In the genomic region with DNA sequence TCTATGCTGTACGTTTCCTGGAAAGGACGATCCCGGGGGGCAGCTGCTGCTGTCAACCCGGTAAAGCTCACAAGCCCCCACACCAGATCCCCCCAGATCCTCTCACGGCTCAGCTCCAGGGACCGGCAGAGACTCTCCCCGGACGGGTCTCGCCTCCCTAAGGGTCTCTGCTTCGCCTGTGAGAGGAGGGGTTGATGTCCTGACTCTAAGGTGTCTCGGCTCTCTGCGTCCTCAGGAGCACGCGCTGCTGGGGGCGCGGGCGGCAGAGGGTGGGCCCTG, we compare ENCODE assay signal across 9 cellular contexts. TPM values are rescaled to one million over a fixed set of nuclear protein-coding genes. Genes with fewer than 3 reads are reported as not detected.
DNase-seq lines count a peak whose midpoint lies in the region; ATAC-seq and TF ChIP-seq lines count a peak whose summit lies in the region.
"Had no signal": no experiment of that assay in that cellular context is flagged by ENCODE, and none has a peak within 500 bp of the region (broad histone marks: within the 10 kb centered on the region; RNA-seq: fewer than 3 reads in every experiment).

No MANE protein-coding gene starts in this region.

- no peaks in the 10 kb centered on the region for H3K9me2 ChIP-seq in HCT116 (ENCODE audit: insufficient read depth)

- no peaks in the 10 kb centered on the region for H3K27me3 Mint-ChIP-seq in activated CD4-positive, alpha-beta memory T cell treated with anti-CD3 and anti-CD28 coated beads for 36 hours

- POLR2A ChIA-PET in HCT116 (lab: Charles Lee) = interaction anchor here (1.1 kb wide), 1 partner anchor 10 kb away, joined by 3 read pairs; no protein-coding TSS in a partner anchor
- POLR2A ChIA-PET in activated CD4-positive, alpha-beta memory T cell treated with anti-CD3 and anti-CD28 coated beads for 36 hours (lab: Charles Lee) = interaction anchor here (0.9 to 1.3 kb wide), 2 partner anchors 61 to 74 kb away, joined by 3 read pairs; no protein-coding TSS in a partner anchor

- TF ChIP-seq POLR2A in HCT116 (IDR thresholded peaks at IDR 0.05; ENCODE audit: borderline replicate concordance, extremely low read depth, insufficient read depth, insufficient read length) = no peak

- H3K36me3 Mint-ChIP-seq in activated CD4-positive, alpha-beta memory T cell treated with anti-CD3 and anti-CD28 coated beads for 36 hours = peaks cover 2% of the 10 kb centered on the region

- H3K36me3 ChIP-seq in HCT116 (ENCODE audit: control insufficient read depth in 1 of 2, insufficient read depth in 2 of 2, low read length in 2 of 2) (no peaks in the 10 kb centered on the region), skeletal muscle satellite cell (ENCODE audit: insufficient read depth, low read length) (no peaks in the 10 kb centered on the region)
- H3K36me3 ChIP-seq: adrenal gland had no signal

- peak overlapping the region; percentile 70 for H3K4me3 ChIP-seq in AG09309 (ENCODE audit: control insufficient read depth, low read depth, low read length)
- H3K4me3 ChIP-seq in HCT116 (replicated peaks in 1 of 2; ENCODE audit: low read depth in 1 of 2, low read length in 2 of 2) = peak overlapping the region; percentile 74 to 78
- peak overlapping the region; percentile 85 for H3K4me3 ChIP-seq in skeletal muscle satellite cell (ENCODE audit: low read length)

- no peak for DNase-seq in AG09309 (ENCODE audit: low read depth)
- no peak for DNase-seq in HCT116 (ENCODE audit: low read depth, low spot score)
- peak; percentile 23 for DNase-seq in activated CD4-positive, alpha-beta memory T cell treated with anti-CD3 and anti-CD28 coated beads for 36 hours
- DNase-seq in left cardiac atrium = no peak
- no peak for DNase-seq in kidney glomerular epithelial cell (lab: John Stamatoyannopoulos, UW)

- ATAC-seq in HCT116 (no peak; the same call in 1 of the 2 replicates), left cardiac atrium (peak; percentile 23 to 26), GM21526 (IDR thresholded peaks at IDR 0.05; ENCODE audit: low FRiP score, unreplicated experiment) (no peak), GM19324 (IDR thresholded peaks at IDR 0.05; ENCODE audit: low FRiP score, unreplicated experiment) (no peak)

- BruUV-seq in HCT116 (replicated peaks; lab: Mats Ljungman, UMichigan) = no TSS peak

- H3K4me1 ChIP-seq in HCT116 (ENCODE audit: control insufficient read depth in 1 of 2, insufficient read depth in 2 of 2, low read length in 2 of 2) = peaks cover 18 to 47% of the 10 kb centered on the region in 2 experiments
- peaks cover 18% of the 10 kb centered on the region for H3K4me1 ChIP-seq in skeletal muscle satellite cell (ENCODE audit: control insufficient read depth, insufficient read depth, low read length)

- H3K27ac Mint-ChIP-seq in activated CD4-positive, alpha-beta memory T cell treated with anti-CD3 and anti-CD28 coated beads for 36 hours = no peak overlapping the region

- H4K20me1 ChIP-seq in HCT116 (ENCODE audit: insufficient read depth) = no peaks in the 10 kb centered on the region

- peak overlapping the region; percentile 82 for H3K4me2 ChIP-seq in HCT116 (ENCODE audit: low read length)
- H3K4me2 ChIP-seq in skeletal muscle satellite cell (ENCODE audit: low read length) = peak overlapping the region; percentile 92

- intact Hi-C loops in HCT116 (cut with micrococcal nuclease) (loop anchor here (5.0 kb wide), 1 partner anchor 144 kb away; no protein-coding TSS in a partner anchor), left cardiac atrium (cut with DNase I) (loop anchor here in 1 of 2 donors (10.0 kb wide), 1 partner anchor 97 kb away; no protein-coding TSS in a partner anchor)
- intact Hi-C loops in activated CD4-positive, alpha-beta memory T cell treated with anti-CD3 and anti-CD28 coated beads for 36 hours (cut with micrococcal nuclease) = loop anchor here (2.0 kb wide), 1 partner anchor 43 kb away; no protein-coding TSS in a partner anchor

- H3K9ac ChIP-seq in HCT116 (ENCODE audit: low read length) (peak overlapping the region; percentile 76), skeletal muscle satellite cell (ENCODE audit: low read depth, low read length) (peak overlapping the region; percentile 82)

- peak overlapping the region; percentile 61; the same call in 1 of the 2 replicates for H3K27ac ChIP-seq in HCT116 (ENCODE audit: low read depth, low read length)

- CTCF ChIA-PET in HCT116 (lab: Charles Lee) = no interaction called here
- CTCF ChIA-PET in activated CD4-positive, alpha-beta memory T cell treated with anti-CD3 and anti-CD28 coated beads for 36 hours (lab: Charles Lee) = interaction anchor here (0.7 to 3.8 kb wide), 9 partner anchors 31 to 407 kb away, joined by 3 to 49 read pairs (median 4); no protein-coding TSS in a partner anchor

- H3K27me3 ChIP-seq in HCT116 (ENCODE audit: insufficient read depth, low read length) (no peaks in the 10 kb centered on the region), skeletal muscle satellite cell (ENCODE audit: control insufficient read depth, insufficient read depth, low read length) (no peaks in the 10 kb centered on the region)
- H3K27me3 ChIP-seq: adrenal gland had no signal

- peaks cover 19% of the 10 kb centered on the region; the same call in 1 of the 2 replicates for H3K79me2 ChIP-seq in HCT116 (ENCODE audit: insufficient read depth, low read length)

- H3K4me3 Mint-ChIP-seq in activated CD4-positive, alpha-beta memory T cell treated with anti-CD3 and anti-CD28 coated beads for 36 hours = peak overlapping the region; percentile 72

- H3K4me1 Mint-ChIP-seq in activated CD4-positive, alpha-beta memory T cell treated with anti-CD3 and anti-CD28 coated beads for 36 hours (ENCODE audit: low read depth) = peaks cover 39% of the 10 kb centered on the region

- RAD21 ChIA-PET in HCT116 (lab: Charles Lee; ENCODE audit: low non-redundant PET in 1 of 2, low total read pairs in 2 of 2, uncharacterized antibody in 2 of 2, unreplicated experiment in 2 of 2) = no interaction called here

- H3K9me3 ChIP-seq in HCT116 (ENCODE audit: control insufficient read depth in 1 of 2, insufficient read depth in 1 of 2, low read depth in 1 of 2, low read length in 2 of 2) (no peaks in the 10 kb centered on the region), skeletal muscle satellite cell (replicated peaks; ENCODE audit: low read length) (no peaks in the 10 kb centered on the region)
- H3K9me3 ChIP-seq: adrenal gland had no signal

- no peak overlapping the region for H2AFZ ChIP-seq in HCT116 (ENCODE audit: low read depth, low read length, poor library complexity, severe bottlenecking)

- TF ChIP-seq RAD21 in HCT116 (IDR thresholded peaks at IDR 0.05; ENCODE audit: low read depth) = no peak

- no peaks in the 10 kb centered on the region for H3K9me3 Mint-ChIP-seq in activated CD4-positive, alpha-beta memory T cell treated with anti-CD3 and anti-CD28 coated beads for 36 hours

- TF ChIP-seq CTCF in AG09309 (IDR thresholded peaks at IDR 0.05; ENCODE audit: control insufficient read depth, insufficient read depth, low read depth, low read length, missing control alignments) (no peak), HCT116 (IDR thresholded peaks at IDR 0.05 in 2 of 3, conservative IDR thresholded peaks at IDR 0.05 in 1 of 3; ENCODE audit: borderline replicate concordance in 1 of 3, insufficient read depth in 1 of 3, low read depth in 2 of 3, low read length in 2 of 3) (no peak)

TF ChIP-seq in HCT116, 20 proteins besides CTCF, POLR2A, EP300 and RAD21 (continues in another document):
- no peak for TF ChIP-seq SP1 (IDR thresholded peaks at IDR 0.05; ENCODE audit: low read depth)
- TF ChIP-seq EZH2 (IDR thresholded peaks at IDR 0.05) = no peak
- TF ChIP-seq YY1 (IDR thresholded peaks at IDR 0.05; ENCODE audit: extremely low read depth, insufficient replicate concordance, low read depth, low read length) = no peak
- TF ChIP-seq JUND (IDR thresholded peaks at IDR 0.05) = no peak
- no peak for TF ChIP-seq ZFX (IDR thresholded peaks at IDR 0.05)
- TF ChIP-seq POLR2AphosphoS5 (IDR thresholded peaks at IDR 0.05; ENCODE audit: low read depth, low read length) = no peak
- no peak for TF ChIP-seq EGR1 (IDR thresholded peaks at IDR 0.05; ENCODE audit: low read depth)
- no peak for TF ChIP-seq TCF7L2 (IDR thresholded peaks at IDR 0.05; ENCODE audit: borderline replicate concordance, extremely low read depth, insufficient read depth, insufficient read length)
- TF ChIP-seq, protein P1, sequence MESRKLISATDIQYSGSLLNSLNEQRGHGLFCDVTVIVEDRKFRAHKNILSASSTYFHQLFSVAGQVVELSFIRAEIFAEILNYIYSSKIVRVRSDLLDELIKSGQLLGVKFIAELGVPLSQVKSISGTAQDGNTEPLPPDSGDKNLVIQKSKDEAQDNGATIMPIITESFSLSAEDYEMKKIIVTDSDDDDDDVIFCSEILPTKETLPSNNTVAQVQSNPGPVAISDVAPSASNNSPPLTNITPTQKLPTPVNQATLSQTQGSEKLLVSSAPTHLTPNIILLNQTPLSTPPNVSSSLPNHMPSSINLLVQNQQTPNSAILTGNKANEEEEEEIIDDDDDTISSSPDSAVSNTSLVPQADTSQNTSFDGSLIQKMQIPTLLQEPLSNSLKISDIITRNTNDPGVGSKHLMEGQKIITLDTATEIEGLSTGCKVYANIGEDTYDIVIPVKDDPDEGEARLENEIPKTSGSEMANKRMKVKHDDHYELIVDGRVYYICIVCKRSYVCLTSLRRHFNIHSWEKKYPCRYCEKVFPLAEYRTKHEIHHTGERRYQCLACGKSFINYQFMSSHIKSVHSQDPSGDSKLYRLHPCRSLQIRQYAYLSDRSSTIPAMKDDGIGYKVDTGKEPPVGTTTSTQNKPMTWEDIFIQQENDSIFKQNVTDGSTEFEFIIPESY (IDR thresholded peaks at IDR 0.05; ENCODE audit: extremely low read depth, insufficient replicate concordance, low read length) = no peak
- no peak for TF ChIP-seq ELF1 (IDR thresholded peaks at IDR 0.05; ENCODE audit: borderline replicate concordance, low read depth)
- TF ChIP-seq SRF (IDR thresholded peaks at IDR 0.05; ENCODE audit: low read depth) = no peak

RNA-seq across cellular contexts. Expression of a gene that starts 0.5 kb away (rescaled TPM):
- total RNA-seq in HCT116 (2021; ENCODE audit: unreplicated experiment) (20.0 TPM), left cardiac atrium (1 to 10 TPM; 2.5 to 3.2 TPM)
- 10.3 and 11.3 TPM in 2 replicates for polyA plus RNA-seq in HCT116 (2012)
- total RNA-seq in activated CD4-positive, alpha-beta memory T cell treated with anti-CD3 and anti-CD28 coated beads for 36 hours = 10 to 100 TPM; 13.5 to 15.2 TPM
- total RNA-seq in skeletal muscle satellite cell (2012; rRNA removed) = 4.8 and 9.1 TPM in 2 replicates

RNA-seq across cellular contexts. Expression of a gene that starts 26.5 kb away (rescaled TPM):
- total RNA-seq in HCT116 (2021; ENCODE audit: unreplicated experiment) (563 TPM), left cardiac atrium (1,000 to 10,000 TPM; 1,001 to 1,121 TPM)
- 437 and 495 TPM in 2 replicates for polyA plus RNA-seq in HCT116 (2012)
- total RNA-seq in activated CD4-positive, alpha-beta memory T cell treated with anti-CD3 and anti-CD28 coated beads for 36 hours = 100 to 1,000 TPM; 442 to 447 TPM
- 844 TPM in 2 replicates for total RNA-seq in skeletal muscle satellite cell (2012; rRNA removed)

RNA-seq across cellular contexts. Expression of a gene that starts 32.6 kb away (rescaled TPM):
- total RNA-seq in HCT116 (2021; ENCODE audit: unreplicated experiment) (46.2 TPM), left cardiac atrium (1 to 10 TPM; 7.6 to 8.5 TPM)
- 23.8 and 39.9 TPM in 2 replicates for polyA plus RNA-seq in HCT116 (2012)
- 10 to 100 TPM; 57.4 to 65.5 TPM for total RNA-seq in activated CD4-positive, alpha-beta memory T cell treated with anti-CD3 and anti-CD28 coated beads for 36 hours
- total RNA-seq in skeletal muscle satellite cell (2012; rRNA removed) = 41.7 and 44.1 TPM in 2 replicates

Comparison
In these comparisons a context has a peak if more than half of its experiments do, and no peak if none do; other contexts are left out.
1. ATAC-seq: peak in left cardiac atrium (2 of 2); none in HCT116 (single experiment), GM21526 (single experiment) and GM19324 (single experiment).
2. Peak in every context shown above with its lines, with median percentiles within 50 percentile points of each other: H3K4me3 ChIP-seq.